ENCODE assay signal across 8 cellular contexts in genomic region chr15:84653910-84654688, GRCh38. TPM values are rescaled to one million over a fixed set of nuclear protein-coding genes. Genes with fewer than 3 reads are reported as not detected.
A peak's percentile ranks its signal among the peaks of the same experiment; 100 is the strongest.
DNase-seq lines count a peak whose midpoint lies in the region; ATAC-seq and TF ChIP-seq lines count a peak whose summit lies in the region.

Gene WDR73, minus strand, starts transcription at chr15:84654283. Its CDS starts 9 bp downstream, at chr15:84654274.

- DNase-seq in NCI-H146 treated with DMSO at 0.1 percent for 48 hours (lab: John Stamatoyannopoulos, UW; ENCODE audit: unreplicated experiment) (peak; percentile 78), amniotic stem cell (lab: John Stamatoyannopoulos, UW) (peak; percentile 88), left cardiac atrium (peak; percentile 97), posterior vena cava (ENCODE audit: low spot score) (peak; percentile 99), upper lobe of right lung (peak; percentile 98)

- H3K4me3 ChIP-seq in GM12875 (ENCODE audit: low read depth, low read length) (peak within 1 kb of the TSS; percentile 86), upper lobe of right lung (peak within 1 kb of the TSS; percentile 95)

- TF ChIP-seq CTCF in GM12875 (IDR thresholded peaks at IDR 0.05; ENCODE audit: borderline replicate concordance, insufficient read depth, low read depth, low read length): no peak
- TF ChIP-seq CTCF in upper lobe of right lung (IDR thresholded peaks at IDR 0.05): no peak

- H3K4me1 ChIP-seq in upper lobe of right lung: peaks cover 46% of the 10 kb centered on the region

- intact Hi-C loops in T-helper 1 cell treated with Interleukin-12 subunit alpha and Interleukin-12 subunit beta and Interleukin-4 antibody, amounts not matched to agents 30 ng/mL and 1 ng/mL, for 36 hours (cut with micrococcal nuclease): loop anchor here (1.0 to 5.0 kb wide), 10 partner anchors 21 to 326 kb away; partner anchors contain the start of genes SEC11A and ZNF592
- intact Hi-C loops in left cardiac atrium (cut with DNase I) (loop anchor here (5.0 to 10.0 kb wide), 3 partner anchors 52 to 271 kb away; partner anchors contain the start of genes SEC11A (in 2 of the 2) and ZSCAN2 (in 1 of the 2)), posterior vena cava (cut with DNase I) (loop anchor here (10.0 kb wide), 2 partner anchors 261 to 271 kb away; no protein-coding TSS in a partner anchor), upper lobe of right lung (cut with DNase I) (no loop called here)

- H3K9me3 ChIP-seq in upper lobe of right lung: no peaks in the 10 kb centered on the region

- H3K27me3 ChIP-seq in upper lobe of right lung: no peaks in the 10 kb centered on the region

- ATAC-seq in HG02798 (IDR thresholded peaks at IDR 0.05; ENCODE audit: poor library complexity, unreplicated experiment) (peak; percentile 88), left cardiac atrium (peak; percentile 93), upper lobe of right lung (peak; percentile 90)

- H3K36me3 ChIP-seq in upper lobe of right lung: peaks cover 39% of the 10 kb centered on the region

- H3K27ac ChIP-seq in upper lobe of right lung: peak within 1 kb of the TSS; percentile 92

RNA-seq across cellular contexts. Expression of gene WDR73, which starts in this region (rescaled TPM):
- 25.7 and 27.5 TPM in 2 replicates for total RNA-seq in T-helper 1 cell treated with Interleukin-12 subunit alpha and Interleukin-12 subunit beta and Interleukin-4 antibody, amounts not matched to agents 30 ng/mL and 1 ng/mL, for 36 hours
- 10 to 100 TPM; 13.0 to 14.7 TPM for total RNA-seq in left cardiac atrium
- total RNA-seq in posterior vena cava: 10 to 100 TPM; 18.0 to 18.7 TPM
- 29.4 TPM for total RNA-seq in upper lobe of right lung

Comparison
In these comparisons a context has a peak if more than half of its experiments do, and no peak if none do; other contexts are left out.
1. Peak in every context shown above with its lines: DNase-seq, ATAC-seq, H3K4me3 ChIP-seq and H3K27ac ChIP-seq.